ENCODE assay signal across 9 cellular contexts in the genomic region with DNA sequence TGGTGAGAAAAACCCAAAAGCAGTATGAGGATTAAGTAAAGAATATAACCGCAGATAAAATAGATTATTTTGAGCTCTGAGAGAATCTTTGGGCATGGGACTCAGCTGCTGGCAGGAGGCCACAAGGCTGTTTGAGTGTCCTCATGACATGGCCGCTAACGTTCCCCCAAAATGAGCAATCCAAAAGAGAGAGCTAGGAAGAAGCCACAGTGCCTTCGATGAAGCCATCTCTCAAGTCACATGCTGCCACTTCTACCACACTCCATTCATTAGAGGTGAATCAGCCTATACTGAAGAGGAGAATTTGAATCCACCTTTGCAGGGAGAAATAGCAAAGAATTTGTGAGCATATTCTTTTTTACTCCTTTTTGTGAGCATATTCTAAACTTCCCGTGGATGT. TPM values are rescaled to one million over a fixed set of nuclear protein-coding genes. Genes with fewer than 3 reads are reported as not detected.
DNase-seq lines count a peak whose midpoint lies in the region; ATAC-seq, FAIRE-seq and TF ChIP-seq lines count a peak whose summit lies in the region.
"Had no signal": no experiment of that assay in that cellular context is flagged by ENCODE, and none has a peak within 500 bp of the region (broad histone marks: within the 10 kb centered on the region; RNA-seq: fewer than 3 reads in every experiment).

No MANE protein-coding gene starts in this region.

- H3F3A ChIP-seq in neural progenitor cell (ENCODE audit: low read depth): no peaks in the 10 kb centered on the region

- peaks cover 3 to 5% of the 10 kb centered on the region in 2 experiments for H3K36me3 ChIP-seq in endothelial cell of umbilical vein (ENCODE audit: control insufficient read depth in 2 of 2, extremely low read depth in 1 of 2, insufficient read depth in 2 of 2, low read length in 2 of 2)
- H3K36me3 ChIP-seq in mucosa of rectum (ENCODE audit: control insufficient read depth in 2 of 2, insufficient read depth in 2 of 2, low read length in 2 of 2): peaks cover 7 to 12% of the 10 kb centered on the region in 2 donors
- no peaks in the 10 kb centered on the region for H3K36me3 ChIP-seq in Caco-2 (ENCODE audit: control insufficient read depth, insufficient read depth, low read length)
- no peaks in the 10 kb centered on the region for H3K36me3 ChIP-seq in neural progenitor cell

- H3K36me3 Mint-ChIP-seq in Caco-2 (ENCODE audit: insufficient read depth, unreplicated experiment) (peaks cover 4% of the 10 kb centered on the region), neural progenitor cell (peaks cover 6% of the 10 kb centered on the region)

- POLR2A ChIA-PET in endothelial cell of umbilical vein (lab: Charles Lee) (no interaction called here), Caco-2 (lab: Charles Lee) (no interaction called here)

- no peak for TF ChIP-seq CTCF in endothelial cell of umbilical vein (IDR thresholded peaks at IDR 0.05; ENCODE audit: extremely low read depth in 1 of 2, insufficient read depth in 1 of 2, low read depth in 1 of 2, low read length in 2 of 2)
- TF ChIP-seq CTCF in Caco-2 (IDR thresholded peaks at IDR 0.05; ENCODE audit: insufficient read depth in 1 of 2, low read depth in 1 of 2, low read length in 1 of 2, severe bottlenecking in 1 of 2, unreplicated experiment in 1 of 2): no peak
- no peak for TF ChIP-seq CTCF in neural progenitor cell (IDR thresholded peaks at IDR 0.05)

- no peaks in the 10 kb centered on the region for H3K27me3 ChIP-seq in endothelial cell of umbilical vein (ENCODE audit: control insufficient read depth in 2 of 2, insufficient read depth in 2 of 2, low read length in 2 of 2)
- no peaks in the 10 kb centered on the region for H3K27me3 ChIP-seq in mucosa of rectum (ENCODE audit: control insufficient read depth in 2 of 2, insufficient read depth in 2 of 2, low read length in 2 of 2)
- no peaks in the 10 kb centered on the region for H3K27me3 ChIP-seq in Caco-2 (replicated peaks; ENCODE audit: control insufficient read depth, insufficient read depth, low read length)
- no peaks in the 10 kb centered on the region for H3K27me3 ChIP-seq in neural progenitor cell

- ATAC-seq in Right ventricle myocardium inferior: peak; percentile 35
- ATAC-seq: stimulated activated memory B cell treated with anti-CD40 and anti-IgM and Interleukin-4, amounts not matched to agents 10 μg/mL and 1 μg/mL and 100 μg/mL, for 72 hours had no signal

- no peak overlapping the region for H3K27ac ChIP-seq in endothelial cell of umbilical vein (ENCODE audit: insufficient read depth, low read depth, low read length)
- H3K27ac ChIP-seq in mucosa of rectum (ENCODE audit: low read depth in 2 of 2, low read length in 2 of 2): peak overlapping the region; percentile 62 to 63
- H3K27ac ChIP-seq in neural progenitor cell: no peak overlapping the region

- H3K4me2 ChIP-seq in endothelial cell of umbilical vein (ENCODE audit: insufficient read depth, low read length): peak overlapping the region; percentile 25
- no peak overlapping the region for H3K4me2 ChIP-seq in neural progenitor cell

- no peaks in the 10 kb centered on the region for H3K9me3 Mint-ChIP-seq in Caco-2 (ENCODE audit: unreplicated experiment)
- H3K9me3 Mint-ChIP-seq in neural progenitor cell: no peaks in the 10 kb centered on the region
- H3K9me3 Mint-ChIP-seq: stimulated activated memory B cell treated with anti-CD40 and anti-IgM and Interleukin-4, amounts not matched to agents 10 μg/mL and 1 μg/mL and 100 μg/mL, for 72 hours had no signal

- FAIRE-seq in endothelial cell of umbilical vein (lab: Jason Lieb, UNC): no peak

- intact Hi-C loops in Right ventricle myocardium inferior (cut with DNase I): loop anchor here (5.0 kb wide), 1 partner anchor 43 kb away; no protein-coding TSS in a partner anchor
- intact Hi-C loops in cardiac septum (cut with DNase I): no loop called here
- intact Hi-C loops in endothelial cell of umbilical vein (cut with micrococcal nuclease): no loop called here
- intact Hi-C loops in Caco-2 (cut with micrococcal nuclease; ENCODE audit: unreplicated experiment): no loop called here

- H3K4me3 Mint-ChIP-seq in Caco-2 (ENCODE audit: unreplicated experiment) (no peak overlapping the region), neural progenitor cell (no peak overlapping the region)
- H3K4me3 Mint-ChIP-seq: stimulated activated memory B cell treated with anti-CD40 and anti-IgM and Interleukin-4, amounts not matched to agents 10 μg/mL and 1 μg/mL and 100 μg/mL, for 72 hours had no signal

- DNase-seq in Right ventricle myocardium inferior (ENCODE audit: missing footprints) (peak; percentile 69), cardiac septum (ENCODE audit: low spot score) (no peak), endothelial cell of umbilical vein (ENCODE audit: low read depth, low spot score) (no peak), Caco-2 (no peak), NCI-H1105 treated with DMSO at 0.1 percent for 48 hours (lab: John Stamatoyannopoulos, UW) (no peak), KG1 (lab: John Stamatoyannopoulos, UW) (no peak), neural progenitor cell (ENCODE audit: low spot score) (no peak)

- H3K9me3 ChIP-seq in endothelial cell of umbilical vein (replicated peaks; ENCODE audit: control insufficient read depth, insufficient read depth, low read length): no peaks in the 10 kb centered on the region
- no peaks in the 10 kb centered on the region for H3K9me3 ChIP-seq in mucosa of rectum (ENCODE audit: control insufficient read depth in 2 of 2, low read length in 2 of 2)
- no peaks in the 10 kb centered on the region for H3K9me3 ChIP-seq in Caco-2
- no peaks in the 10 kb centered on the region for H3K9me3 ChIP-seq in neural progenitor cell (ENCODE audit: low read depth)

- peaks cover 17% of the 10 kb centered on the region for H3K4me1 ChIP-seq in endothelial cell of umbilical vein (ENCODE audit: control insufficient read depth, extremely low read depth, insufficient read depth, low read length)
- H3K4me1 ChIP-seq in mucosa of rectum (ENCODE audit: control insufficient read depth in 2 of 2, insufficient read depth in 2 of 2, low read length in 2 of 2): peaks cover 8 to 22% of the 10 kb centered on the region in 2 donors
- H3K4me1 ChIP-seq in Caco-2: peaks cover 6% of the 10 kb centered on the region
- H3K4me1 ChIP-seq in neural progenitor cell: no peaks in the 10 kb centered on the region

- no peaks in the 10 kb centered on the region for H4K20me1 ChIP-seq in endothelial cell of umbilical vein (replicated peaks; ENCODE audit: control insufficient read depth, extremely low read depth, insufficient read depth, low read length)
- H4K20me1 ChIP-seq in neural progenitor cell (ENCODE audit: low read depth): no peaks in the 10 kb centered on the region

- no peak for TF ChIP-seq POLR2A in endothelial cell of umbilical vein (IDR thresholded peaks at IDR 0.05; ENCODE audit: low read depth, low read length)

- H3K9ac ChIP-seq in endothelial cell of umbilical vein (replicated peaks; ENCODE audit: extremely low read depth, insufficient read depth, low read length) (no peak overlapping the region), mucosa of rectum (ENCODE audit: low read depth in 1 of 2, low read length in 2 of 2) (no peak overlapping the region), neural progenitor cell (no peak overlapping the region)

- dilution Hi-C loops in endothelial cell of umbilical vein (cut with MboI; ENCODE audit: extremely low pct_ligation_motif_present, low sequenced_read_pairs): no loop called here

- H3K4me3 ChIP-seq in endothelial cell of umbilical vein (replicated peaks in 1 of 3; ENCODE audit: insufficient read depth in 1 of 3, low read depth in 1 of 3, low read length in 3 of 3) (no peak overlapping the region), mucosa of rectum (ENCODE audit: low read length in 2 of 2) (peak overlapping the region in 1 of 2 donors; percentile 20), Caco-2 (ENCODE audit: low read depth, low read length) (no peak overlapping the region), neural progenitor cell (no peak overlapping the region)

- H3K79me2 ChIP-seq in endothelial cell of umbilical vein (ENCODE audit: control insufficient read depth, insufficient read depth, low read length): peaks cover 3% of the 10 kb centered on the region
- H3K79me2 ChIP-seq in neural progenitor cell (ENCODE audit: low read depth): peaks cover 10% of the 10 kb centered on the region

- CTCF ChIA-PET in endothelial cell of umbilical vein (lab: Charles Lee) (interaction anchor here (0.6 to 3.5 kb wide), 11 partner anchors 10 to 183 kb away, joined by 3 to 39 read pairs (median 4); a partner anchor contains a TSS), Caco-2 (lab: Charles Lee) (interaction anchor here (1.4 kb wide), 1 partner anchor 18 kb away, joined by 5 read pairs; no protein-coding TSS in a partner anchor)

- H3K27ac Mint-ChIP-seq in Caco-2 (ENCODE audit: unreplicated experiment) (no peak overlapping the region), neural progenitor cell (no peak overlapping the region)
- H3K27ac Mint-ChIP-seq: stimulated activated memory B cell treated with anti-CD40 and anti-IgM and Interleukin-4, amounts not matched to agents 10 μg/mL and 1 μg/mL and 100 μg/mL, for 72 hours had no signal

- BruUV-seq in endothelial cell of umbilical vein (replicated peaks; lab: Mats Ljungman, UMichigan) (no TSS peak), Caco-2 (replicated peaks; lab: Mats Ljungman, UMichigan) (no TSS peak)

- H3K9me1 ChIP-seq in endothelial cell of umbilical vein (replicated peaks; ENCODE audit: control insufficient read depth, extremely low read depth, insufficient read depth, low read length): no peaks in the 10 kb centered on the region

- no peaks in the 10 kb centered on the region for H3K4me1 Mint-ChIP-seq in Caco-2 (ENCODE audit: low read depth, unreplicated experiment)
- no peaks in the 10 kb centered on the region for H3K4me1 Mint-ChIP-seq in neural progenitor cell
- H3K4me1 Mint-ChIP-seq: stimulated activated memory B cell treated with anti-CD40 and anti-IgM and Interleukin-4, amounts not matched to agents 10 μg/mL and 1 μg/mL and 100 μg/mL, for 72 hours had no signal

- H2AFZ ChIP-seq in endothelial cell of umbilical vein (ENCODE audit: low read depth, low read length) (no peak overlapping the region), neural progenitor cell (replicated peaks) (no peak overlapping the region)

- no peaks in the 10 kb centered on the region for H3K27me3 Mint-ChIP-seq in Caco-2 (ENCODE audit: insufficient read depth, unreplicated experiment)
- no peaks in the 10 kb centered on the region for H3K27me3 Mint-ChIP-seq in neural progenitor cell (ENCODE audit: insufficient read depth, low read depth)
- H3K27me3 Mint-ChIP-seq: stimulated activated memory B cell treated with anti-CD40 and anti-IgM and Interleukin-4, amounts not matched to agents 10 μg/mL and 1 μg/mL and 100 μg/mL, for 72 hours had no signal

RNA-seq across cellular contexts. Expression of a gene that starts 34.2 kb away (rescaled TPM):
- total RNA-seq in Right ventricle myocardium inferior (23.3 TPM), cardiac septum (21.4 TPM), endothelial cell of umbilical vein (45.4 and 51.1 TPM in 2 replicates), Caco-2 (2022) (25.0 and 27.5 TPM in 2 replicates), neural progenitor cell (ENCODE audit: low replicate concordance) (39.3 and 39.8 TPM in 2 replicates)
- polyA plus RNA-seq in endothelial cell of umbilical vein: 26.0 and 30.6 TPM in 2 replicates
- polyA plus RNA-seq in endothelial cell of umbilical vein (2011; cell fraction: cytosol; rRNA removed): 18.8 and 18.9 TPM in 2 replicates
- polyA plus RNA-seq in endothelial cell of umbilical vein (2011; cell fraction: nucleus; rRNA removed): 141 and 149 TPM in 2 replicates
- polyA plus RNA-seq in endothelial cell of umbilical vein (2012): 25.9 and 29.6 TPM in 2 replicates
- 60.1 and 62.8 TPM in 2 replicates for polyA minus RNA-seq in endothelial cell of umbilical vein
- 29.6 TPM for polyA minus RNA-seq in endothelial cell of umbilical vein (2011; cell fraction: cytosol; rRNA and poly(A)+ RNA removed)
- polyA minus RNA-seq in endothelial cell of umbilical vein (2011; cell fraction: nucleus; rRNA and poly(A)+ RNA removed): 81.3 and 85.0 TPM in 2 replicates

Comparison
In these comparisons a context has a peak if more than half of its experiments do, and no peak if none do; other contexts are left out.
1. H3K27ac ChIP-seq: peak in mucosa of rectum (2 of 2); none in endothelial cell of umbilical vein (single experiment) and neural progenitor cell (single experiment).